In the genomic region with DNA sequence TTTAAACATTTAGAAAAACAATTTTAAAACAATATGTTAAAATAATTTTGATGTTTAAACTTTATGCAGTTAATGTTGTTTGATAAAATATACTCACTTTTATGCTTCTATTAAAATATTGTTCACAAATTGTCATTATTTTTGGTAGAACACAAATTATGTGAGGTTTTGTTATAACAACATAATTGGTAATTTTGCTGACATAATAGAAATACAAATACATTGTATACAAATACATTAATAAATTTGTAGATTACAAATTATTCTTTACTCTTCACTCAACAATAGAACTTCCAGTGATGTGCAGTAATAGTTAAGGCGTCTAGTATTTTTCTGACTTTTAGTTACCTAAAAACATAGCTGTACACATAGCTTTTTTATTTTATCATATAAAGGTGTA, we compare ENCODE assay signal across 1 cellular context.
A peak's percentile ranks its signal among the peaks of the same experiment; 100 is the strongest.
TF ChIP-seq lines count a peak whose summit lies in the region.

No MANE protein-coding gene starts in this region.

TF ChIP-seq in K562, 482 proteins besides CTCF, POLR2A, EP300 and RAD21 (continued from another document):
- TF ChIP-seq C11orf30 (IDR thresholded peaks at IDR 0.05; ENCODE audit: low read depth) = peak; percentile 41; the same call in 1 of the 2 replicates
